In the genomic region with DNA sequence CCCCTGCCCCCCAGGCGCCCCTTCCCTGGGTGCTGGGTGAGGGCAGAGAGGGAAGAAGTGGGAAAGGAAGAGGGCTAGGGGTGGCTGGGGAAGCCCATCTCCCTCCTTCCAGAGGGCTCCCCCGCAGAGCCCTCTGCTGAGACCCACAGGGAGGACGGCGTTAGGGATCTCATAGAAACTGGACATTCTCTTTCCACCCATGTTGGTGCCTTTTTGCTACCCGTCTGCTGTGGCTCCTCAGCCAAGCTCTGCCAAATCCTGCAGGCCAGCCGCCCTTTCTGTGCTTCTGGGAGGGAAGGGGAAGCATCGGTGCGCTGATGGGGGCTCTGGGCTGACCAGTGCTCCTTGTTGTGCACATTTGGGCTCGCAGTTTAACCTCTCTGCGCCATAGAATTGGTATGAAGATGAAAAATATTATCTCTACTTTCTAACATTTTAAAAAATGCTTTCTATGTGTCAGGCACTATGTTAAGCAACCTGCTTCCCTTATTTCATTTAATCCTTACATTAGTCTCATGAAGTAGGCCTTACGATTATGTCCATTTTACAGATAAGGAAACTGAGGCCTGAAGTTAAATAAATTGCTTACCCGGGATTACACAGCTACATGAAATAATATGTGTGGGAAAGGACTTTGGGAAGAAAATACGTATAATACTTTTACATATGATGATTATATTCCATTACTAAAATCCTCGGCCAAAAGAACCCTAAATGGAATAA, we compare ENCODE assay signal across 9 cellular contexts. TPM values are rescaled to one million over a fixed set of nuclear protein-coding genes. Genes with fewer than 3 reads are reported as not detected.
A peak's percentile ranks its signal among the peaks of the same experiment; 100 is the strongest.
DNase-seq lines count a peak whose midpoint lies in the region; ATAC-seq and TF ChIP-seq lines count a peak whose summit lies in the region.
"Had no signal": no experiment of that assay in that cellular context is flagged by ENCODE, and none has a peak within 500 bp of the region (broad histone marks: within the 10 kb centered on the region; RNA-seq: fewer than 3 reads in every experiment).

No MANE protein-coding gene starts in this region.

- H2BK5ac ChIP-seq in H9 (ENCODE audit: insufficient read length, low read length): no peak overlapping the region

- intact Hi-C loops in heart right ventricle (cut with DNase I): loop anchor here in 2 of 10 donors (2.0 to 10.0 kb wide), 2 partner anchors 61 to 63 kb away; no protein-coding TSS in a partner anchor

- H3K79me1 ChIP-seq in H9 (ENCODE audit: insufficient read depth, low read depth, low read length, poor library complexity, severe bottlenecking): no peaks in the 10 kb centered on the region

- no peak overlapping the region for H3K23ac ChIP-seq in H9 (ENCODE audit: insufficient read length, low read depth, low read length)

- in situ Hi-C loops in KBM-7 (cut with MboI; ENCODE audit: low pct_unique_long_range_greater_than_20kb, low sequenced_read_pairs): no loop called here

- no peak overlapping the region for H3K4ac ChIP-seq in H9 (ENCODE audit: low read depth, low read length)

- H3K27me3 Mint-ChIP-seq in H9 (ENCODE audit: low read depth): peaks cover 22% of the 10 kb centered on the region

- no peak overlapping the region for H2BK20ac ChIP-seq in H9 (ENCODE audit: low read depth, low read length, poor library complexity, severe bottlenecking)

- H3K9me3 ChIP-seq in H9 (ENCODE audit: control insufficient read depth, low read depth, low read length) (no peaks in the 10 kb centered on the region), WERI-Rb-1 (ENCODE audit: severe bottlenecking) (no peaks in the 10 kb centered on the region), heart right ventricle (no peaks in the 10 kb centered on the region), skeletal muscle satellite cell (replicated peaks; ENCODE audit: low read length) (no peaks in the 10 kb centered on the region)

- H2AFZ ChIP-seq in H9 (ENCODE audit: low read length): no peak overlapping the region

- no peak overlapping the region for H3K27ac ChIP-seq in H9 (ENCODE audit: insufficient read length, low read depth, low read length)
- H3K27ac ChIP-seq in WERI-Rb-1: peak overlapping the region; percentile 76
- H3K27ac ChIP-seq in heart right ventricle: peak overlapping the region in 9 of 10 donors; percentile 76 to 90 (median 84)

- H4K91ac ChIP-seq in H9 (ENCODE audit: insufficient read length, low read depth, low read length): no peak overlapping the region

- H3K18ac ChIP-seq in H9 (ENCODE audit: insufficient read length, low read depth, low read length): no peak overlapping the region

- H3K27me3 ChIP-seq in H9 (ENCODE audit: insufficient read depth, low read length) (no peaks in the 10 kb centered on the region), WERI-Rb-1 (ENCODE audit: insufficient read depth, low read depth, severe bottlenecking) (no peaks in the 10 kb centered on the region), heart right ventricle (no peaks in the 10 kb centered on the region), skeletal muscle satellite cell (ENCODE audit: control insufficient read depth, insufficient read depth, low read length) (no peaks in the 10 kb centered on the region)

- ATAC-seq in heart right ventricle (peak in 5 of 8 donors; percentile 2 to 20 (median 11)), left lobe of liver (no peak)

- H3K4me3 Mint-ChIP-seq in H9: peak overlapping the region; percentile 81 to 92

- no peak overlapping the region for H3K14ac ChIP-seq in H9 (ENCODE audit: insufficient read depth, low read length)

- H3K4me1 Mint-ChIP-seq in H9: peaks cover 26 to 38% of the 10 kb centered on the region in 2 experiments

- peak overlapping the region; percentile 63 for H3K4me3 ChIP-seq in WERI-Rb-1 (ENCODE audit: low read depth, low read length)
- peak overlapping the region; percentile 63 to 99 (median 95) for H3K4me3 ChIP-seq in heart right ventricle
- H3K4me3 ChIP-seq in skeletal muscle satellite cell (ENCODE audit: low read length): peak overlapping the region; percentile 83

- H4K20me1 ChIP-seq in H9 (ENCODE audit: control insufficient read depth, insufficient read depth, insufficient read length): peaks cover 2% of the 10 kb centered on the region

- H3K4me2 ChIP-seq in H9 (ENCODE audit: insufficient read depth, insufficient read length, low read length) (peak overlapping the region; percentile 69), skeletal muscle satellite cell (ENCODE audit: low read length) (peak overlapping the region; percentile 93)

- no peak overlapping the region for H4K5ac ChIP-seq in H9 (ENCODE audit: insufficient read length, low read depth, low read length)

- H3T11ph ChIP-seq in H9 (ENCODE audit: low read length): no peak overlapping the region

- no peak overlapping the region for H2BK15ac ChIP-seq in H9 (ENCODE audit: low read depth, low read length)

- H3K56ac ChIP-seq in H9 (ENCODE audit: insufficient read length, low read depth, low read length): no peak overlapping the region

- no peak overlapping the region for H4K8ac ChIP-seq in H9 (replicated peaks; ENCODE audit: insufficient read length, low read depth, low read length)

- H3K36me3 Mint-ChIP-seq in H9 (ENCODE audit: insufficient read depth in 1 of 3, low read depth in 3 of 3): peaks cover 0 to 1% (median 0%) of the 10 kb centered on the region in 3 experiments; a peak in 2 of 7 replicates

- H3K23me2 ChIP-seq in H9 (ENCODE audit: insufficient read length, low read depth, low read length, poor library complexity, severe bottlenecking): peaks cover 6% of the 10 kb centered on the region

- no peak overlapping the region for H3K9ac ChIP-seq in H9 (ENCODE audit: extremely low read depth, insufficient read length, low read length)
- peak overlapping the region; percentile 76 for H3K9ac ChIP-seq in skeletal muscle satellite cell (ENCODE audit: low read depth, low read length)

- no peak overlapping the region for H2BK12ac ChIP-seq in H9 (ENCODE audit: insufficient read length, low read depth, low read length)

- H3K4me1 ChIP-seq in H9 (ENCODE audit: insufficient read depth, low read length) (peaks cover 3% of the 10 kb centered on the region; the same call in 1 of the 2 replicates), heart right ventricle (peaks cover 25 to 67% (median 62%) of the 10 kb centered on the region in 9 donors), skeletal muscle satellite cell (ENCODE audit: control insufficient read depth, insufficient read depth, low read length) (peaks cover 57% of the 10 kb centered on the region)

- no CpG with 5 or more reads among the region's 14 CpGs for WGBS in H9 (ENCODE audit: extremely low coverage, insufficient read length, low lambda C conversion rate)
- WGBS in heart right ventricle, 2 donors: 56 to 62% methylated on average over 14 of the region's 14 CpGs

- no peak overlapping the region for H2BK120ac ChIP-seq in H9 (ENCODE audit: low read depth, low read length, poor library complexity, severe bottlenecking)

- no peaks in the 10 kb centered on the region for H3K9me3 Mint-ChIP-seq in H9

- no peak overlapping the region for H2AK5ac ChIP-seq in H9 (ENCODE audit: insufficient read length, low read length)

- no peak overlapping the region for H3K27ac Mint-ChIP-seq in H9

- no peaks in the 10 kb centered on the region for H3K79me2 ChIP-seq in H9 (ENCODE audit: insufficient read depth, low read length)

- TF ChIP-seq CTCF in H9 (conservative IDR thresholded peaks at IDR 0.05) (no peak), WERI-Rb-1 (IDR thresholded peaks at IDR 0.05; ENCODE audit: low read depth, low read length) (no peak), heart right ventricle (IDR thresholded peaks at IDR 0.05) (no peak)

- H3K36me3 ChIP-seq in WERI-Rb-1 (no peaks in the 10 kb centered on the region; the same call in 1 of the 2 replicates), heart right ventricle (no peaks in the 10 kb centered on the region), skeletal muscle satellite cell (ENCODE audit: insufficient read depth, low read length) (no peaks in the 10 kb centered on the region)

- DNase-seq in H9: no peak
- DNase-seq in WERI-Rb-1: no peak
- DNase-seq in heart right ventricle: no peak
- DNase-seq in KBM-7: no peak
- DNase-seq in stimulated activated CD4-positive, alpha-beta T cell treated with anti-CD3 and anti-CD28 coated beads, Interleukin-2, amount 100 ng/mL, for 48 hours: no peak
- no peak for DNase-seq in stimulated activated naive CD4-positive, alpha-beta T cell treated with Interleukin-2 at 50 U/mL for 16 hours (lab: John Stamatoyannopoulos, UW)
- no peak for DNase-seq in left lobe of liver (ENCODE audit: low spot score)

RNA-seq across cellular contexts. Expression of gene SLC48A1, which starts 1.0 kb away (rescaled TPM):
- 10.6 TPM in 2 replicates for total RNA-seq in H9 (2021)
- total RNA-seq in heart right ventricle: 10 to 100 TPM; 18.6 to 31.9 (median 22.1) TPM
- polyA plus RNA-seq in heart right ventricle: 10 to 100 TPM; 12.6 to 26.2 TPM
- 3.9 and 12.2 TPM in 2 replicates for total RNA-seq in skeletal muscle satellite cell (2012; rRNA removed)
- total RNA-seq in left lobe of liver: 14.1 TPM

RNA-seq across cellular contexts. Expression of gene RAPGEF3, which starts 15.3 kb away (rescaled TPM):
- 5.6 and 7.4 TPM in 2 replicates for total RNA-seq in H9 (2021)
- 10 to 100 TPM in 9 of 10 donors, 1 to 10 TPM in 1; 9.5 to 54.9 (median 19.8) TPM for total RNA-seq in heart right ventricle
- 100 to 1,000 TPM in 1 of 2 donors, 10 to 100 TPM in 1; 22.4 to 173 TPM for polyA plus RNA-seq in heart right ventricle
- total RNA-seq in skeletal muscle satellite cell (2012; rRNA removed): 1.1 and 2.3 TPM in 2 replicates
- total RNA-seq in left lobe of liver: 2.1 TPM

RNA-seq across cellular contexts. Expression of gene HDAC7, which starts 45.7 kb away (rescaled TPM):
- total RNA-seq in H9 (2021) (69.3 and 72.1 TPM in 2 replicates), heart right ventricle (10 to 100 TPM; 26.9 to 50.7 (median 38.5) TPM), left lobe of liver (8.1 TPM)
- polyA plus RNA-seq in heart right ventricle: 10 to 100 TPM; 40.4 to 75.6 TPM
- total RNA-seq in skeletal muscle satellite cell (2012; rRNA removed): 26.9 and 39.5 TPM in 2 replicates

RNA-seq across cellular contexts. Expression of gene ENDOU, which starts 48.7 kb away (rescaled TPM):
- total RNA-seq in H9 (2021) (not detected in 2 replicates), heart right ventricle (under 1 TPM in 9 of 10 donors, not detected in 1; 0.11 to 0.56 (median 0.31) TPM), left lobe of liver (not detected)
- polyA plus RNA-seq in heart right ventricle: under 1 TPM; 0.26 to 0.29 TPM
- total RNA-seq in skeletal muscle satellite cell (2012; rRNA removed): 0.22 and 0.25 TPM in 2 replicates
- total RNA-seq: T-helper 1 cell treated with Interleukin-12 subunit alpha and Interleukin-12 subunit beta and Interleukin-4 antibody, amounts not matched to agents 30 ng/mL and 1 ng/mL, for 36 hours had no signal
